12 cellular contexts compared by ENCODE assay signal in the genomic region with DNA sequence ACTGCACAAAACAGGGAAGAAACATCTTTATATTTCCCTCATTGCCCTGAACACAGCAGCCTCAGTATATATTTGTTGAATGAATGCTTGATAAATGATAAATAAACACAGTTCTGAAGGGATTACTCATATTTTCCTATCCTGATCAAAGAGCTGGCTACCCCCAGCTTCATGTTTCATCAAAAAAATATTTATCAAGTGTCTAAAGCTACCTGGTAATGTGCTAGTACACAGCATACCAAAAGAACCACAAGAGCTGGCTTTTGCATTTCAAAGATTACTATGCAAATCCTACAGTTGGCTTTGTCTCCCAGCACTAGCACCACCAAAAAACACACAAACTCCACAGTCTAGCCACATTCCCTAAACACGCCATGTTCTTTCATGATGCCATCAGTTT.
DNase-seq lines count a peak whose midpoint lies in the region; ATAC-seq and TF ChIP-seq lines count a peak whose summit lies in the region.
"Had no signal": no experiment of that assay in that cellular context is flagged by ENCODE, and none has a peak within 500 bp of the region (broad histone marks: within the 10 kb centered on the region; RNA-seq: fewer than 3 reads in every experiment).

No MANE protein-coding gene starts in this region.

- H3K4me3 Mint-ChIP-seq in GM23338, result no peak overlapping the region
- H3K4me3 Mint-ChIP-seq: activated T-cell treated with anti-CD3 and anti-CD28 coated beads, Interleukin-2, amount 50 U/mL, for 4 hours had no signal

- H3F3A ChIP-seq in GM23338 (replicated peaks; ENCODE audit: low read depth), result no peaks in the 10 kb centered on the region

- H3K27me3 Mint-ChIP-seq in GM23338 (ENCODE audit: insufficient read depth, low read depth, poor library complexity), result no peaks in the 10 kb centered on the region

- H3K27ac ChIP-seq in GM23338 (ENCODE audit: low read depth), result no peak overlapping the region
- H3K27ac ChIP-seq: esophagus squamous epithelium, transverse colon had no signal

- H2AFZ ChIP-seq in GM23338, result no peak overlapping the region

- H3K36me3 ChIP-seq in GM23338 (ENCODE audit: insufficient read depth), result no peaks in the 10 kb centered on the region
- H3K36me3 ChIP-seq: esophagus squamous epithelium, transverse colon had no signal

- no peaks in the 10 kb centered on the region for H3K79me2 ChIP-seq in GM23338 (replicated peaks; ENCODE audit: insufficient read depth)

- H3K4me3 ChIP-seq in GM23338 (no peak overlapping the region), fibroblast of villous mesenchyme (ENCODE audit: low read depth, low read length) (no peak overlapping the region), retinal pigment epithelial cell (ENCODE audit: low read length) (no peak overlapping the region)
- H3K4me3 ChIP-seq: esophagus squamous epithelium, transverse colon had no signal

- no peaks in the 10 kb centered on the region for H3K9me2 ChIP-seq in GM23338 (ENCODE audit: insufficient read depth)

- peak; percentile 80 for ATAC-seq in GM23338
- peak; percentile 84 for ATAC-seq in SK-N-SH treated with all-trans-retinoic acid at 6 μM for 48 hours
- no peak for ATAC-seq in HG03457 (IDR thresholded peaks at IDR 0.05; ENCODE audit: unreplicated experiment)
- ATAC-seq: activated T-cell treated with anti-CD3 and anti-CD28 coated beads, Interleukin-2, amount 50 U/mL, for 4 hours had no signal

- no peaks in the 10 kb centered on the region for H3K27me3 ChIP-seq in GM23338 (ENCODE audit: insufficient read depth)
- H3K27me3 ChIP-seq: esophagus squamous epithelium, transverse colon had no signal

- no peak overlapping the region for H3K4me2 ChIP-seq in GM23338

- TF ChIP-seq CTCF in GM23338 (conservative IDR thresholded peaks at IDR 0.05; ENCODE audit: low read depth in 2 of 2) (no peak), fibroblast of villous mesenchyme (IDR thresholded peaks at IDR 0.05; ENCODE audit: insufficient read depth, low read depth, low read length) (no peak), retinal pigment epithelial cell (conservative IDR thresholded peaks at IDR 0.05; ENCODE audit: low read depth, low read length) (no peak)

- peaks cover 20% of the 10 kb centered on the region for H3K4me1 ChIP-seq in GM23338 (ENCODE audit: insufficient read depth)
- H3K4me1 ChIP-seq: esophagus squamous epithelium had no signal

- peaks cover 10% of the 10 kb centered on the region for H3K4me1 Mint-ChIP-seq in GM23338

- H3K9me3 Mint-ChIP-seq in GM23338, result no peaks in the 10 kb centered on the region
- H3K9me3 Mint-ChIP-seq: activated T-cell treated with anti-CD3 and anti-CD28 coated beads, Interleukin-2, amount 50 U/mL, for 4 hours had no signal

- H4K20me1 ChIP-seq in GM23338 (replicated peaks; ENCODE audit: insufficient read depth), result no peaks in the 10 kb centered on the region

- H3K27ac Mint-ChIP-seq in GM23338, result no peak overlapping the region

- H3K36me3 Mint-ChIP-seq in GM23338 (ENCODE audit: low read depth), result no peaks in the 10 kb centered on the region

- DNase-seq in GM23338 (ENCODE audit: low spot score), result peak; percentile 47
- DNase-seq in fibroblast of villous mesenchyme (ENCODE audit: low read depth), result peak; percentile 40
- DNase-seq in retinal pigment epithelial cell (ENCODE audit: low read depth), result peak; percentile 62
- DNase-seq in DMS114 treated with DMSO at 0.1 percent for 48 hours (lab: John Stamatoyannopoulos, UW; ENCODE audit: unreplicated experiment), result no peak
- no peak for DNase-seq in NOMO-1 treated with dmso at 0.1 percent for 144 hours (lab: John Stamatoyannopoulos, UW; ENCODE audit: unreplicated experiment)
- no peak for DNase-seq in HuH-7 (ENCODE audit: low spot score)
- DNase-seq: activated T-cell treated with anti-CD3 and anti-CD28 coated beads, Interleukin-2, amount 50 U/mL, for 4 hours; DMS 273 treated with DMSO at 0.1 percent for 48 hours; esophagus squamous epithelium; transverse colon had no signal

TF ChIP-seq in GM23338, 12 proteins besides CTCF, POLR2A, EP300 and RAD21:
- TF ChIP-seq JUNB (IDR thresholded peaks at IDR 0.05; ENCODE audit: unreplicated experiment), result no peak
- TF ChIP-seq, protein P1, sequence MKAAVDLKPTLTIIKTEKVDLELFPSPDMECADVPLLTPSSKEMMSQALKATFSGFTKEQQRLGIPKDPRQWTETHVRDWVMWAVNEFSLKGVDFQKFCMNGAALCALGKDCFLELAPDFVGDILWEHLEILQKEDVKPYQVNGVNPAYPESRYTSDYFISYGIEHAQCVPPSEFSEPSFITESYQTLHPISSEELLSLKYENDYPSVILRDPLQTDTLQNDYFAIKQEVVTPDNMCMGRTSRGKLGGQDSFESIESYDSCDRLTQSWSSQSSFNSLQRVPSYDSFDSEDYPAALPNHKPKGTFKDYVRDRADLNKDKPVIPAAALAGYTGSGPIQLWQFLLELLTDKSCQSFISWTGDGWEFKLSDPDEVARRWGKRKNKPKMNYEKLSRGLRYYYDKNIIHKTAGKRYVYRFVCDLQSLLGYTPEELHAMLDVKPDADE (IDR thresholded peaks at IDR 0.05), result no peak

TF ChIP-seq in SK-N-SH treated with all-trans-retinoic acid at 6 μM for 48 hours, 23 proteins besides CTCF, POLR2A, EP300 and RAD21:
- TF ChIP-seq TOX (CRISPR knock-in tag; IDR thresholded peaks at IDR 0.05; ENCODE audit: borderline replicate concordance) (0 out of 2 replicates have a peak, but pooled peaks have one; percentile 31), ARNTL (CRISPR knock-in tag; IDR thresholded peaks at IDR 0.05; ENCODE audit: borderline replicate concordance, low read depth) (no peak)
- TF ChIP-seq, protein P2, sequence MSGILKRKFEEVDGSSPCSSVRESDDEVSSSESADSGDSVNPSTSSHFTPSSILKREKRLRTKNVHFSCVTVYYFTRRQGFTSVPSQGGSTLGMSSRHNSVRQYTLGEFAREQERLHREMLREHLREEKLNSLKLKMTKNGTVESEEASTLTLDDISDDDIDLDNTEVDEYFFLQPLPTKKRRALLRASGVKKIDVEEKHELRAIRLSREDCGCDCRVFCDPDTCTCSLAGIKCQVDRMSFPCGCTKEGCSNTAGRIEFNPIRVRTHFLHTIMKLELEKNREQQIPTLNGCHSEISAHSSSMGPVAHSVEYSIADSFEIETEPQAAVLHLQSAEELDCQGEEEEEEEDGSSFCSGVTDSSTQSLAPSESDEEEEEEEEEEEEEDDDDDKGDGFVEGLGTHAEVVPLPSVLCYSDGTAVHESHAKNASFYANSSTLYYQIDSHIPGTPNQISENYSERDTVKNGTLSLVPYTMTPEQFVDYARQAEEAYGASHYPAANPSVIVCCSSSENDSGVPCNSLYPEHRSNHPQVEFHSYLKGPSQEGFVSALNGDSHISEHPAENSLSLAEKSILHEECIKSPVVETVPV (CRISPR knock-in tag; IDR thresholded peaks at IDR 0.05), result no peak

Comparison
In these comparisons a context has a peak if more than half of its experiments do, and no peak if none do; other contexts are left out.
1. DNase-seq: peak in GM23338 (single experiment), fibroblast of villous mesenchyme (single experiment) and retinal pigment epithelial cell (single experiment); none in DMS114 treated with DMSO at 0.1 percent for 48 hours (single experiment), NOMO-1 treated with dmso at 0.1 percent for 144 hours (single experiment) and HuH-7 (single experiment).